Comparison of ENCODE assay signal across 8 cellular contexts in genomic region chr1:3775498-3776230, GRCh38. TPM values are rescaled to one million over a fixed set of nuclear protein-coding genes. Genes with fewer than 3 reads are reported as not detected.
DNase-seq lines count a peak whose midpoint lies in the region; ATAC-seq lines count a peak whose summit lies in the region.

No MANE protein-coding gene starts in this region.

- H3K27ac ChIP-seq in angular gyrus (ENCODE audit: low read depth, low read length) (peak overlapping the region; percentile 48), iPS DF 6.9 (ENCODE audit: low read length) (no peak overlapping the region)

- ATAC-seq in HG03460 (IDR thresholded peaks at IDR 0.05; ENCODE audit: unreplicated experiment) (no peak), GM21528 (IDR thresholded peaks at IDR 0.05; ENCODE audit: low FRiP score, unreplicated experiment) (no peak)

- in situ Hi-C loops in KBM-7 (cut with MboI; ENCODE audit: low pct_unique_long_range_greater_than_20kb, low sequenced_read_pairs): no loop called here

- H3K9me3 ChIP-seq in iPS DF 6.9 (ENCODE audit: control insufficient read depth, insufficient read depth, low read length): no peaks in the 10 kb centered on the region

- peak; percentile 62 for DNase-seq in EL
- DNase-seq in KBM-7: peak; percentile 65
- peak; percentile 74 for DNase-seq in SK-N-DZ (ENCODE audit: low spot score)
- peak; percentile 47 for DNase-seq in iPS DF 6.9 (ENCODE audit: low read depth, low spot score)
- peak; percentile 38 to 49 for DNase-seq in stimulated activated CD4-positive, alpha-beta T cell treated with anti-CD3 and anti-CD28 coated beads, Interleukin-4, amount 100 ng/mL, for 4 hours

- H3K36me3 ChIP-seq in iPS DF 6.9 (ENCODE audit: control insufficient read depth, insufficient read depth, low read length): peaks cover 10% of the 10 kb centered on the region

- H3K4me3 ChIP-seq in iPS DF 6.9 (ENCODE audit: low read length): no peak overlapping the region

- no peaks in the 10 kb centered on the region for H3K27me3 ChIP-seq in iPS DF 6.9 (ENCODE audit: control insufficient read depth, insufficient read depth, low read length)

- WGBS in iPS DF 6.9 (ENCODE audit: insufficient coverage, insufficient read length): no CpG with 5 or more reads among the region's 27 CpGs

- peaks cover 16% of the 10 kb centered on the region for H3K4me1 ChIP-seq in iPS DF 6.9 (ENCODE audit: control insufficient read depth, insufficient read depth, low read length)

RNA-seq across cellular contexts. Expression of gene SMIM1, which starts 3.1 kb away (rescaled TPM):
- polyA plus RNA-seq in SK-N-DZ (2014; cell fraction: cytosol; rRNA removed): not detected in 2 replicates
- polyA plus RNA-seq in SK-N-DZ (2014; cell fraction: nucleus; rRNA removed): 3.6 TPM in 1 of 2 replicates, not detected in the other

RNA-seq across cellular contexts. Expression of gene LRRC47, which starts 20.6 kb away (rescaled TPM):
- polyA plus RNA-seq in SK-N-DZ (2014; cell fraction: cytosol; rRNA removed): 30.8 and 36.4 TPM in 2 replicates
- 21.3 and 31.7 TPM in 2 replicates for polyA plus RNA-seq in SK-N-DZ (2014; cell fraction: nucleus; rRNA removed)

RNA-seq across cellular contexts. Expression of gene CCDC27, which starts 23.4 kb away (rescaled TPM):
- polyA plus RNA-seq in SK-N-DZ (2014; cell fraction: cytosol; rRNA removed): not detected in 2 replicates
- not detected in 2 replicates for polyA plus RNA-seq in SK-N-DZ (2014; cell fraction: nucleus; rRNA removed)
